8 cellular contexts compared by ENCODE assay signal in genomic region chr5:40797273-40798011, GRCh38. TPM values are rescaled to one million over a fixed set of nuclear protein-coding genes. Genes with fewer than 3 reads are reported as not detected.
DNase-seq lines count a peak whose midpoint lies in the region; ATAC-seq and TF ChIP-seq lines count a peak whose summit lies in the region.

No MANE protein-coding gene starts in this region.

- no peaks in the 10 kb centered on the region for H3K9me3 ChIP-seq in liver (ENCODE audit: control insufficient read depth in 4 of 4, low read length in 3 of 4)

- no peak for TF ChIP-seq RAD21 in liver (IDR thresholded peaks at IDR 0.05)

- WGBS in liver = under 1% methylated on average over 56 of the region's 56 CpGs

- TF ChIP-seq CTCF in liver (IDR thresholded peaks at IDR 0.05; ENCODE audit: low read depth, low read length, missing input control) = no peak

- peaks cover 0 to 4% (median 0%) of the 10 kb centered on the region in 4 donors for H3K36me3 ChIP-seq in liver (ENCODE audit: control insufficient read depth in 4 of 4, insufficient read depth in 3 of 4, low read depth in 1 of 4, low read length in 3 of 4)

- H3K4me3 Mint-ChIP-seq in activated CD4-positive, alpha-beta T cell treated with anti-CD3 and anti-CD28 coated beads, Interleukin-2, amount 10 ng/mL, durations not matched to agents 24 days and 14 days = peak overlapping the region; percentile 86

- peak overlapping the region; percentile 94 to 99 (median 96) for H3K4me3 ChIP-seq in liver (ENCODE audit: low read depth in 1 of 3, low read length in 3 of 3)

- peak; percentile 71 for DNase-seq in ACHN
- DNase-seq in NCI-H510A treated with DMSO at 0.1 percent for 48 hours (lab: John Stamatoyannopoulos, UW) = peak; percentile 76
- DNase-seq in activated CD4-positive, alpha-beta T cell treated with anti-CD3 and anti-CD28 coated beads, Interleukin-2, amount 10 ng/mL, durations not matched to agents 24 days and 14 days = peak; percentile 92
- peak; percentile 35 for DNase-seq in dedifferentiated amniotic fluid mesenchymal stem cell (ENCODE audit: extremely low spot score)
- peak; percentile 75 for DNase-seq in stimulated activated CD4-positive, alpha-beta T cell treated with anti-CD3 and anti-CD28 coated beads, Interleukin-4, amount 100 ng/mL, for 1 hour

- H3K9ac ChIP-seq in liver (ENCODE audit: low read depth in 1 of 2, low read length in 2 of 2) = peak overlapping the region; percentile 82 to 89

- H3K27me3 Mint-ChIP-seq in activated CD4-positive, alpha-beta T cell treated with anti-CD3 and anti-CD28 coated beads, Interleukin-2, amount 10 ng/mL, durations not matched to agents 24 days and 14 days = peaks cover 12% of the 10 kb centered on the region

- H3K27ac ChIP-seq in liver (ENCODE audit: low read depth in 1 of 2, low read length in 2 of 2) = peak overlapping the region; percentile 96

- intact Hi-C loops in activated CD4-positive, alpha-beta T cell treated with anti-CD3 and anti-CD28 coated beads, Interleukin-2, amount 10 ng/mL, durations not matched to agents 24 days and 14 days (cut with micrococcal nuclease) = loop anchor here (1.0 kb wide), 3 partner anchors 16 to 41 kb away; partner anchors contain the start of gene RPL37

- peaks cover 6 to 24% (median 16%) of the 10 kb centered on the region in 4 donors for H3K4me1 ChIP-seq in liver (ENCODE audit: control insufficient read depth in 4 of 4, insufficient read depth in 4 of 4, low read length in 3 of 4)

- H3K4me1 Mint-ChIP-seq in activated CD4-positive, alpha-beta T cell treated with anti-CD3 and anti-CD28 coated beads, Interleukin-2, amount 10 ng/mL, durations not matched to agents 24 days and 14 days = peaks cover 36% of the 10 kb centered on the region

- peaks cover 27% of the 10 kb centered on the region for H3K36me3 Mint-ChIP-seq in activated CD4-positive, alpha-beta T cell treated with anti-CD3 and anti-CD28 coated beads, Interleukin-2, amount 10 ng/mL, durations not matched to agents 24 days and 14 days (ENCODE audit: low read depth)

- H3K9me3 Mint-ChIP-seq in activated CD4-positive, alpha-beta T cell treated with anti-CD3 and anti-CD28 coated beads, Interleukin-2, amount 10 ng/mL, durations not matched to agents 24 days and 14 days = no peaks in the 10 kb centered on the region

- peak overlapping the region; percentile 85 for H3K27ac Mint-ChIP-seq in activated CD4-positive, alpha-beta T cell treated with anti-CD3 and anti-CD28 coated beads, Interleukin-2, amount 10 ng/mL, durations not matched to agents 24 days and 14 days

- in situ Hi-C loops in ACHN (cut with HindIII; ENCODE audit: low pct_ligation_motif_present, low pct_unique_long_range_greater_than_20kb, low sequenced_read_pairs) = no loop called here

- ATAC-seq in GM19025 (IDR thresholded peaks at IDR 0.05; ENCODE audit: low read depth, unreplicated experiment) = peak; percentile 30
- peak; percentile 39 for ATAC-seq in HG03342 (IDR thresholded peaks at IDR 0.05; ENCODE audit: unreplicated experiment)

- no peaks in the 10 kb centered on the region for H3K27me3 ChIP-seq in liver (ENCODE audit: control insufficient read depth in 4 of 4, insufficient read depth in 4 of 4, low read length in 3 of 4)

TF ChIP-seq in liver, 16 proteins besides CTCF, POLR2A, EP300 and RAD21:
- TF ChIP-seq REST (IDR thresholded peaks at IDR 0.05) (no peak), ATF3 (IDR thresholded peaks at IDR 0.05) (no peak), FOXA1 (IDR thresholded peaks at IDR 0.05) (no peak), JUND (IDR thresholded peaks at IDR 0.05) (no peak), GABPA (IDR thresholded peaks at IDR 0.05 in 1 of 2, conservative IDR thresholded peaks at IDR 0.05 in 1 of 2) (no peak), YY1 (IDR thresholded peaks at IDR 0.05) (no peak), SP1 (IDR thresholded peaks at IDR 0.05) (no peak), ZBTB33 (IDR thresholded peaks at IDR 0.05) (no peak), TAF1 (conservative IDR thresholded peaks at IDR 0.05) (no peak), HNF4G (IDR thresholded peaks at IDR 0.05) (no peak), NR2F2 (IDR thresholded peaks at IDR 0.05) (no peak), RXRA (IDR thresholded peaks at IDR 0.05) (no peak), EGR1 (IDR thresholded peaks at IDR 0.05; ENCODE audit: low read depth in 2 of 2) (no peak), HNF4A (conservative IDR thresholded peaks at IDR 0.05) (no peak)

RNA-seq across cellular contexts. Expression of gene PRKAA1, which starts 0.7 kb away (rescaled TPM):
- total RNA-seq in activated CD4-positive, alpha-beta T cell treated with anti-CD3 and anti-CD28 coated beads, Interleukin-2, amount 10 ng/mL, durations not matched to agents 24 days and 14 days = 44.8 and 49.1 TPM in 2 replicates
- total RNA-seq in liver = 100 to 1,000 TPM in 1 of 2 donors, 10 to 100 TPM in 1; 59.4 to 105 TPM
- 10 to 100 TPM; 23.7 to 25.5 TPM for polyA plus RNA-seq in liver

RNA-seq across cellular contexts. Expression of gene RPL37, which starts 37.6 kb away (rescaled TPM):
- total RNA-seq in activated CD4-positive, alpha-beta T cell treated with anti-CD3 and anti-CD28 coated beads, Interleukin-2, amount 10 ng/mL, durations not matched to agents 24 days and 14 days = 1,546 and 1,565 TPM in 2 replicates
- total RNA-seq in liver = 1,000 to 10,000 TPM in 1 of 2 donors, 10 to 100 TPM in 1; 40.5 to 1,326 TPM
- polyA plus RNA-seq in liver = 100 to 1,000 TPM; 479 to 965 TPM

RNA-seq across cellular contexts. Expression of gene TTC33, which starts 41.7 kb away (rescaled TPM):
- 22.7 and 23.1 TPM in 2 replicates for total RNA-seq in activated CD4-positive, alpha-beta T cell treated with anti-CD3 and anti-CD28 coated beads, Interleukin-2, amount 10 ng/mL, durations not matched to agents 24 days and 14 days
- total RNA-seq in liver = 10 to 100 TPM; 10.2 to 12.0 TPM
- 1 to 10 TPM; 4.3 to 4.9 TPM for polyA plus RNA-seq in liver

RNA-seq across cellular contexts. Expression of gene CARD6, which starts 43.7 kb away (rescaled TPM):
- 1.7 and 1.8 TPM in 2 replicates for total RNA-seq in activated CD4-positive, alpha-beta T cell treated with anti-CD3 and anti-CD28 coated beads, Interleukin-2, amount 10 ng/mL, durations not matched to agents 24 days and 14 days
- 1 to 10 TPM; 2.5 to 3.2 TPM for total RNA-seq in liver
- polyA plus RNA-seq in liver = 1 to 10 TPM; 1.6 to 1.7 TPM

Comparison
In these comparisons a context has a peak if more than half of its experiments do, and no peak if none do; other contexts are left out.
1. Peak in every context shown above with its lines: DNase-seq, ATAC-seq, H3K4me3 ChIP-seq and H3K27ac ChIP-seq.
2. DNase-seq: peak in every context shown above with its lines; median percentile 92 in activated CD4-positive, alpha-beta T cell treated with anti-CD3 and anti-CD28 coated beads, Interleukin-2, amount 10 ng/mL, durations not matched to agents 24 days and 14 days; 76 in NCI-H510A treated with DMSO at 0.1 percent for 48 hours; 75 in stimulated activated CD4-positive, alpha-beta T cell treated with anti-CD3 and anti-CD28 coated beads, Interleukin-4, amount 100 ng/mL, for 1 hour; 71 in ACHN; 35 in dedifferentiated amniotic fluid mesenchymal stem cell.